ENCODE assay signal across 1 cellular context in the genomic region with DNA sequence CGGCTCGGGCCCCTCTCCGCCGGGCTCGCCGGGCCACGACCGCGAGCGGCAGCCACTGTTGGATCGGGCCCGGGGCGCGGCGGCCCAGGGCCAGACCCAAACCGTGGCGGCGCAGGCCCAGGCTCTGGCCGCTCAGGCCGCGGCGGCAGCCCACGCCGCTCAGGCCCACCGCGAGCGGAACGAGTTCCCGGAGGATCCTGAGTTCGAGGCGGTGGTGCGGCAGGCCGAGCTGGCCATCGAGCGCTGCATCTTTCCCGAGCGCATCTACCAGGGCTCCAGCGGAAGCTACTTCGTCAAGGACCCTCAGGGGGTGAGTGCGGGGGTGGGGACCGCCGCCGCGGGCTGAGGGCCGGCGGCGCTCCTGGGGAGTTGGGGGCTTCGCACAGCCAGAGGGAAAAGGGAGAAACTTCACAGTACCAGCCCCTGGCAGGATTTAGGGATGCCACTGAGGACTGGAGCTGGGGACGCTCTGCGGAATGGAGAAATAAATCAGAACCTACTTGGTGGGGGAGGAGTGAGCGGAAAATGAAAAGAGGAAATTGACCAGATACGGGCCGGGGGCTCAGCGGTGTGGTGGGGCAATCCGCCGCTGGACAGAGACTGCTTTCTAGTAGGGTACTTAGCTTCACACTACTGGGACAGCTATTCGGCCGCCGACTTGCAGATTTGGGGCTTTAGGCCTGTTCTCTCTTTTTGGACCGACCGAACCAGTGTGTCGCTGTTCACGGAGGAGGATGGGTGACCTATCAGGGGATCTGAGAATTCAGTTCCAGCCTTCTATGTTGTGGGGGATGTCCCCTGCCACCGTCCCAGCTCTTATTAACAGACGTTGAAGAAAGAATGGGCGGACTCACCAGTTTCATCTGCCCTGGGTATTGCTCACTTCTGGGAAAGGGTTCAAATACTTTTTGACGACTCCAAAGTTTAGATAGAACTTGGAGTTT.
A peak's percentile ranks its signal among the peaks of the same experiment; 100 is the strongest.
TF ChIP-seq lines count a peak whose summit lies in the region.

No MANE protein-coding gene starts in this region.

TF ChIP-seq in K562, 482 proteins besides CTCF, POLR2A, EP300 and RAD21 (continues in another document):
- TF ChIP-seq RBFOX2 (IDR thresholded peaks at IDR 0.05; ENCODE audit: low read depth, low read length) (peak; percentile 52), MTA2 (IDR thresholded peaks at IDR 0.05; ENCODE audit: low read depth) (no peak), KDM1A (IDR thresholded peaks at IDR 0.05) (peak; percentile 40 to 55; a peak in 3 of 4 replicates), RBBP5 (IDR thresholded peaks at IDR 0.05; ENCODE audit: borderline replicate concordance, insufficient read depth, low read length, poor library complexity, severe bottlenecking) (peak; percentile 62), HDAC1 (IDR thresholded peaks at IDR 0.05) (peak in 1 of 2 experiments; percentile 55; a peak in 2 of 4 replicates), CBFB (CRISPR knock-in tag; IDR thresholded peaks at IDR 0.05) (no peak), BMI1 (IDR thresholded peaks at IDR 0.05; ENCODE audit: low read length) (no peak), RBM39 (optimal IDR thresholded peaks at IDR 0.05; ENCODE audit: low read depth, low read length) (no peak), ZNF282 (CRISPR knock-in tag; IDR thresholded peaks at IDR 0.05) (0 out of 2 replicates have a peak, but pooled peaks have one; percentile 41), CCNT2 (IDR thresholded peaks at IDR 0.05; ENCODE audit: borderline replicate concordance, extremely low read depth, insufficient read length, low read depth, low read length) (peak; percentile 47), HDAC2 (IDR thresholded peaks at IDR 0.05) (0 out of 2 replicates have a peak, but pooled peaks have one; percentile 32), GATAD2B (IDR thresholded peaks at IDR 0.05; ENCODE audit: borderline replicate concordance) (peak; percentile 70; the same call in 1 of the 2 replicates), NONO (IDR thresholded peaks at IDR 0.05; ENCODE audit: low read depth in 2 of 2, low read length in 1 of 2) (peak in 1 of 2 experiments; percentile 56; a peak in 1 of 4 replicates), HINFP (tag; conservative IDR thresholded peaks at IDR 0.05; ENCODE audit: low read depth) (no peak), ZNF717 (CRISPR knock-in tag; IDR thresholded peaks at IDR 0.05) (no peak), PHF8 (IDR thresholded peaks at IDR 0.05; ENCODE audit: borderline replicate concordance, low read length) (peak; percentile 29; the same call in 1 of the 2 replicates), ZNF316 (IDR thresholded peaks at IDR 0.05) (no peak), RAD51 (IDR thresholded peaks at IDR 0.05; ENCODE audit: borderline replicate concordance, low read depth) (no peak), ZFX (CRISPR knock-in tag; IDR thresholded peaks at IDR 0.05) (peak; percentile 49; the same call in 1 of the 2 replicates), DEAF1 (CRISPR knock-in tag; IDR thresholded peaks at IDR 0.05) (no peak), ZBTB7A (IDR thresholded peaks at IDR 0.05; ENCODE audit: borderline replicate concordance, control insufficient read depth, low read depth, low read length) (peak; percentile 24; the same call in 1 of the 2 replicates), HNRNPUL1 (IDR thresholded peaks at IDR 0.05; ENCODE audit: low read length) (no peak), RCOR1 (IDR thresholded peaks at IDR 0.05; ENCODE audit: borderline replicate concordance in 1 of 2, low read depth in 2 of 2, low read length in 2 of 2) (peak in 1 of 2 experiments; percentile 34; a peak in 2 of 4 replicates), SRF (CRISPR knock-in tag; IDR thresholded peaks at IDR 0.05) (0 out of 4 replicates have a peak, but pooled peaks of 1 of the 2 experiments have one; percentile 16), CHAMP1 (IDR thresholded peaks at IDR 0.05) (no peak), CLOCK (CRISPR knock-in tag; IDR thresholded peaks at IDR 0.05; ENCODE audit: borderline replicate concordance) (no peak), PHF21A (IDR thresholded peaks at IDR 0.05; ENCODE audit: borderline replicate concordance, low read depth) (peak; percentile 70; the same call in 1 of the 2 replicates), SAP30 (IDR thresholded peaks at IDR 0.05; ENCODE audit: borderline replicate concordance, insufficient read depth, low read depth, low read length, poor library complexity, severe bottlenecking) (no peak), RUNX1 (IDR thresholded peaks at IDR 0.05; ENCODE audit: low read depth) (no peak), SIN3B (IDR thresholded peaks at IDR 0.05; ENCODE audit: low read depth) (peak; percentile 59; the same call in 1 of the 2 replicates), ZBTB40 (IDR thresholded peaks at IDR 0.05) (no peak), ZBTB40 (CRISPR knock-in tag; IDR thresholded peaks at IDR 0.05) (no peak), NFIX (CRISPR knock-in tag; IDR thresholded peaks at IDR 0.05; ENCODE audit: low read depth) (no peak)
- TF ChIP-seq, protein P1, sequence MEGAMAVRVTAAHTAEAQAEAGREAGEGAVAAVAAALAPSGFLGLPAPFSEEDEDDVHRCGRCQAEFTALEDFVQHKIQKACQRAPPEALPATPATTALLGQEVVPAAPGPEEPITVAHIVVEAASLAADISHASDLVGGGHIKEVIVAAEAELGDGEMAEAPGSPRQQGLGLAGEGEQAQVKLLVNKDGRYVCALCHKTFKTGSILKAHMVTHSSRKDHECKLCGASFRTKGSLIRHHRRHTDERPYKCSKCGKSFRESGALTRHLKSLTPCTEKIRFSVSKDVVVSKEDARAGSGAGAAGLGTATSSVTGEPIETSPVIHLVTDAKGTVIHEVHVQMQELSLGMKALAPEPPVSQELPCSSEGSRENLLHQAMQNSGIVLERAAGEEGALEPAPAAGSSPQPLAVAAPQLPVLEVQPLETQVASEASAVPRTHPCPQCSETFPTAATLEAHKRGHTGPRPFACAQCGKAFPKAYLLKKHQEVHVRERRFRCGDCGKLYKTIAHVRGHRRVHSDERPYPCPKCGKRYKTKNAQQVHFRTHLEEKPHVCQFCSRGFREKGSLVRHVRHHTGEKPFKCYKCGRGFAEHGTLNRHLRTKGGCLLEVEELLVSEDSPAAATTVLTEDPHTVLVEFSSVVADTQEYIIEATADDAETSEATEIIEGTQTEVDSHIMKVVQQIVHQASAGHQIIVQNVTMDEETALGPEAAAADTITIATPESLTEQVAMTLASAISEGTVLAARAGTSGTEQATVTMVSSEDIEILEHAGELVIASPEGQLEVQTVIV (CRISPR knock-in tag; IDR thresholded peaks at IDR 0.05; ENCODE audit: borderline replicate concordance) = no peak
